ENCODE assay signal across 8 cellular contexts in the genomic region with DNA sequence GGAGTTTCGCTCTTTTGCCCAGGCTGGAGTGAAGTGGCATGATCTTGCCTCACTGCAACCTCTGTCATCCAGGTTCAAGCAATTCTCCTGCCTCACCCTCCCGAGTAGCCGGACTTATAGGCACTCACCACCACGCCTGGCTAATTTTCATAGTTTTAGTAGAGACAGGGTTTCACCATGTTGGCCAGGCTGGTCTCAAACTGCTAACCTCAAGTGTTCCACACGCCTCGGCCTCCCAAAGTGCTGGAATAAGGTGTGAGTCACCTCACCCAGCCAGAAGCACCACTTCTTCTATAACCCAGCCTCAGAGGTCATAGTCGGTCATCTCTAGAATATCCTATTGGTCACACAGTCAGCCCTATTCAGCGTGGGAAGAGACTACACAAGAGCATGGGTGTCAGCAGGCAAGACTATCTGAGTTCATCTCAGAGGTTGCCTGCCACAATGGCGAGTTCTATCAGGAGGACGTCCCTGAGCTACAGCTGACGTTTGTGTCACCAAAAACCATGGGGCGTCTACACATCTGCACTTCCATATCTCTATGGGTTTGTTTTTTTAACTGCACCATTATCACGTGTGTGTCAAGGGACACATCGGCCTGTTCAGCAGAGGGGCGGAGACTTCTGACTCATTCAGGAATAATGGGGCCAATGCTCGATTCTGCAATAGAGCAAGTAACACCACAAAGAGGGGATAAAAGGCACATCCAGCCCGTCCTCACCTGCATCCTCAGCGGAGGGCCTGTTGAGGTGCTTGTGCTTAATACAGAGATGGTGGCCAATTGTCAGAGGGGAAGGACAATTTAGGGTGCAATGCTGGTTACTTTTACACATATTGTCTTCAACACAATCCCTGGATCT.
DNase-seq lines count a peak whose midpoint lies in the region; ATAC-seq and TF ChIP-seq lines count a peak whose summit lies in the region.

No MANE protein-coding gene starts in this region.

- H3K36me3 Mint-ChIP-seq in CD8-positive, alpha-beta T cell, result no peaks in the 10 kb centered on the region
- peaks cover 4% of the 10 kb centered on the region for H3K36me3 Mint-ChIP-seq in dendritic cell treated with granulocyte-macrophage colony-stimulating factor and Interleukin-4, amounts not matched to agents 40 ng/mL and 50 ng/mL, for 4 days (ENCODE audit: low read depth)
- no peaks in the 10 kb centered on the region for H3K36me3 Mint-ChIP-seq in natural killer cell treated with Interleukin-12 subunit alpha and Interleukin-12 subunit beta and Interleukin-15 and Interleukin-18, amount 100 ng/mL, for 72 hours

- no peak overlapping the region for H3K4me3 ChIP-seq in CD8-positive, alpha-beta T cell (ENCODE audit: low read depth, low read length)
- H3K4me3 ChIP-seq in HAP-1, result no peak overlapping the region

- intact Hi-C loops in CD8-positive, alpha-beta T cell (cut with DNase I, micrococcal nuclease), result no loop called here
- intact Hi-C loops in dendritic cell treated with granulocyte-macrophage colony-stimulating factor and Interleukin-4, amounts not matched to agents 40 ng/mL and 50 ng/mL, for 4 days (cut with micrococcal nuclease), result loop anchor here (2.0 kb wide), 1 partner anchor 23 kb away; no protein-coding TSS in a partner anchor

- peak; percentile 23 for ATAC-seq in CD8-positive, alpha-beta T cell
- ATAC-seq in natural killer cell treated with Interleukin-12 subunit alpha and Interleukin-12 subunit beta and Interleukin-15 and Interleukin-18, amount 100 ng/mL, for 72 hours, result peak; percentile 84 to 95
- ATAC-seq in HG02870 (IDR thresholded peaks at IDR 0.05; ENCODE audit: unreplicated experiment) (no peak), HG02970 (IDR thresholded peaks at IDR 0.05; ENCODE audit: low FRiP score, unreplicated experiment) (no peak)

- no peak overlapping the region for H3K27ac Mint-ChIP-seq in CD8-positive, alpha-beta T cell
- H3K27ac Mint-ChIP-seq in dendritic cell treated with granulocyte-macrophage colony-stimulating factor and Interleukin-4, amounts not matched to agents 40 ng/mL and 50 ng/mL, for 4 days, result peak overlapping the region; percentile 92
- H3K27ac Mint-ChIP-seq in natural killer cell treated with Interleukin-12 subunit alpha and Interleukin-12 subunit beta and Interleukin-15 and Interleukin-18, amount 100 ng/mL, for 72 hours, result peak overlapping the region; percentile 62 to 95

- H3K9me3 ChIP-seq in CD8-positive, alpha-beta T cell (ENCODE audit: low read length), result no peaks in the 10 kb centered on the region
- no peaks in the 10 kb centered on the region for H3K9me3 ChIP-seq in HAP-1

- H3K27ac ChIP-seq in CD8-positive, alpha-beta T cell (ENCODE audit: low read depth, low read length), result no peak overlapping the region

- H3K9me3 Mint-ChIP-seq in CD8-positive, alpha-beta T cell, result no peaks in the 10 kb centered on the region
- H3K9me3 Mint-ChIP-seq in dendritic cell treated with granulocyte-macrophage colony-stimulating factor and Interleukin-4, amounts not matched to agents 40 ng/mL and 50 ng/mL, for 4 days, result no peaks in the 10 kb centered on the region
- H3K9me3 Mint-ChIP-seq in natural killer cell treated with Interleukin-12 subunit alpha and Interleukin-12 subunit beta and Interleukin-15 and Interleukin-18, amount 100 ng/mL, for 72 hours, result no peaks in the 10 kb centered on the region

- no peaks in the 10 kb centered on the region for H3K4me1 ChIP-seq in CD8-positive, alpha-beta T cell (ENCODE audit: insufficient read depth, low read length)
- H3K4me1 ChIP-seq in HAP-1, result no peaks in the 10 kb centered on the region

- POLR2A ChIA-PET in CD8-positive, alpha-beta T cell (lab: Charles Lee), result no interaction called here

- in situ Hi-C loops in HAP-1 (cut with MboI; ENCODE audit: low sequenced_read_pairs), result no loop called here

- H3K27me3 Mint-ChIP-seq in CD8-positive, alpha-beta T cell (ENCODE audit: low read depth), result no peaks in the 10 kb centered on the region
- H3K27me3 Mint-ChIP-seq in dendritic cell treated with granulocyte-macrophage colony-stimulating factor and Interleukin-4, amounts not matched to agents 40 ng/mL and 50 ng/mL, for 4 days, result no peaks in the 10 kb centered on the region
- no peaks in the 10 kb centered on the region for H3K27me3 Mint-ChIP-seq in natural killer cell treated with Interleukin-12 subunit alpha and Interleukin-12 subunit beta and Interleukin-15 and Interleukin-18, amount 100 ng/mL, for 72 hours

- CTCF ChIA-PET in CD8-positive, alpha-beta T cell (lab: Charles Lee), result interaction anchor here (0.9 kb wide), 1 partner anchor 8 kb away, joined by 3 read pairs; no protein-coding TSS in a partner anchor

- H3K4me1 Mint-ChIP-seq in CD8-positive, alpha-beta T cell (ENCODE audit: low read depth), result peaks cover 8% of the 10 kb centered on the region
- peaks cover 80% of the 10 kb centered on the region for H3K4me1 Mint-ChIP-seq in dendritic cell treated with granulocyte-macrophage colony-stimulating factor and Interleukin-4, amounts not matched to agents 40 ng/mL and 50 ng/mL, for 4 days (ENCODE audit: low read depth)
- H3K4me1 Mint-ChIP-seq in natural killer cell treated with Interleukin-12 subunit alpha and Interleukin-12 subunit beta and Interleukin-15 and Interleukin-18, amount 100 ng/mL, for 72 hours (ENCODE audit: low read depth in 2 of 2), result peaks cover 50 to 51% of the 10 kb centered on the region in 2 donors

- no peak for DNase-seq in CD8-positive, alpha-beta T cell
- DNase-seq in NCI-H1436 (lab: John Stamatoyannopoulos, UW) (peak; percentile 21), NCI-H1048 (lab: John Stamatoyannopoulos, UW) (no peak), HAP-1 (ENCODE audit: low spot score in 2 of 2) (no peak)
- DNase-seq in natural killer cell treated with Interleukin-12 subunit alpha and Interleukin-12 subunit beta and Interleukin-15 and Interleukin-18, amount 100 ng/mL, for 72 hours (ENCODE audit: low spot score), result peak; percentile 89

- no peak overlapping the region for H3K4me3 Mint-ChIP-seq in CD8-positive, alpha-beta T cell
- H3K4me3 Mint-ChIP-seq in dendritic cell treated with granulocyte-macrophage colony-stimulating factor and Interleukin-4, amounts not matched to agents 40 ng/mL and 50 ng/mL, for 4 days, result peak overlapping the region; percentile 27
- peak overlapping the region; percentile 45 for H3K4me3 Mint-ChIP-seq in natural killer cell treated with Interleukin-12 subunit alpha and Interleukin-12 subunit beta and Interleukin-15 and Interleukin-18, amount 100 ng/mL, for 72 hours

- H3K36me3 ChIP-seq in CD8-positive, alpha-beta T cell (ENCODE audit: insufficient read depth, low read length), result no peaks in the 10 kb centered on the region
- no peaks in the 10 kb centered on the region for H3K36me3 ChIP-seq in HAP-1 (replicated peaks)

- H3K27me3 ChIP-seq in CD8-positive, alpha-beta T cell (ENCODE audit: insufficient read depth, low read length), result no peaks in the 10 kb centered on the region
- no peaks in the 10 kb centered on the region for H3K27me3 ChIP-seq in HAP-1 (ENCODE audit: low read depth)

- no peak for TF ChIP-seq CTCF in CD8-positive, alpha-beta T cell (IDR thresholded peaks at IDR 0.05)

Comparison
In these comparisons a context has a peak if more than half of its experiments do, and no peak if none do; other contexts are left out.
1. ATAC-seq: peak in CD8-positive, alpha-beta T cell (single experiment) and natural killer cell treated with Interleukin-12 subunit alpha and Interleukin-12 subunit beta and Interleukin-15 and Interleukin-18, amount 100 ng/mL, for 72 hours (2 of 2); none in HG02870 (single experiment) and HG02970 (single experiment).
2. DNase-seq: peak in NCI-H1436 (single experiment) and natural killer cell treated with Interleukin-12 subunit alpha and Interleukin-12 subunit beta and Interleukin-15 and Interleukin-18, amount 100 ng/mL, for 72 hours (single experiment); none in CD8-positive, alpha-beta T cell (0 of 7), NCI-H1048 (single experiment) and HAP-1 (0 of 2).